26 cellular contexts compared by ENCODE assay signal in genomic region chr13:41516166-41516565, GRCh38.
"Had no signal": no experiment of that assay in that cellular context is flagged by ENCODE, and none has a peak within 500 bp of the region (broad histone marks: within the 10 kb centered on the region; RNA-seq: fewer than 3 reads in every experiment).

No MANE protein-coding gene starts in this region.

- H2AFZ ChIP-seq: PC-9 had no signal

- H3K27ac ChIP-seq: PC-9, RWPE1, SJSA1 had no signal

- H3K9me2 ChIP-seq: SK-N-SH had no signal

- H3K4me1 ChIP-seq: SJSA1 had no signal

- H3K27me3 ChIP-seq: SJSA1 had no signal

- H3K36me3 ChIP-seq: SJSA1 had no signal

- H3K9me3 ChIP-seq: SJSA1, SK-N-SH had no signal

- H3K9ac ChIP-seq: SK-N-SH had no signal

- H3K4me2 ChIP-seq: PC-9, SK-N-SH had no signal

- DNase-seq: MM.1S, MV-4-11, NCI-H1092, NCI-H1105, NCI-H1417 treated with DMSO at 0.1 percent for 48 hours, NCI-H1436 treated with DMSO at 0.1 percent for 48 hours, NCI-H1694 treated with DMSO at 0.1 percent for 48 hours, NCI-H187 treated with DMSO at 0.1 percent for 48 hours, NCI-H2029, NCI-H2081, NCI-H2171 treated with DMSO at 0.1 percent for 48 hours, NCI-H2227 treated with DMSO at 0.1 percent for 48 hours, NCI-H345, NCI-H446, NCI-H510A treated with DMSO at 0.1 percent for 48 hours, NCI-H524 treated with DMSO at 0.1 percent for 48 hours, NCI-H526 treated with DMSO at 0.1 percent for 48 hours, NCI-H774, PC-9, Right ventricle myocardium superior, SHP77 treated with DMSO at 0.1 percent for 48 hours, SK-N-SH, SW 1271 had no signal

- H3K4me3 ChIP-seq: PC-9, SJSA1 had no signal

- ATAC-seq: Panc1 had no signal
